Comparison of ENCODE assay signal across 8 cellular contexts in the genomic region with DNA sequence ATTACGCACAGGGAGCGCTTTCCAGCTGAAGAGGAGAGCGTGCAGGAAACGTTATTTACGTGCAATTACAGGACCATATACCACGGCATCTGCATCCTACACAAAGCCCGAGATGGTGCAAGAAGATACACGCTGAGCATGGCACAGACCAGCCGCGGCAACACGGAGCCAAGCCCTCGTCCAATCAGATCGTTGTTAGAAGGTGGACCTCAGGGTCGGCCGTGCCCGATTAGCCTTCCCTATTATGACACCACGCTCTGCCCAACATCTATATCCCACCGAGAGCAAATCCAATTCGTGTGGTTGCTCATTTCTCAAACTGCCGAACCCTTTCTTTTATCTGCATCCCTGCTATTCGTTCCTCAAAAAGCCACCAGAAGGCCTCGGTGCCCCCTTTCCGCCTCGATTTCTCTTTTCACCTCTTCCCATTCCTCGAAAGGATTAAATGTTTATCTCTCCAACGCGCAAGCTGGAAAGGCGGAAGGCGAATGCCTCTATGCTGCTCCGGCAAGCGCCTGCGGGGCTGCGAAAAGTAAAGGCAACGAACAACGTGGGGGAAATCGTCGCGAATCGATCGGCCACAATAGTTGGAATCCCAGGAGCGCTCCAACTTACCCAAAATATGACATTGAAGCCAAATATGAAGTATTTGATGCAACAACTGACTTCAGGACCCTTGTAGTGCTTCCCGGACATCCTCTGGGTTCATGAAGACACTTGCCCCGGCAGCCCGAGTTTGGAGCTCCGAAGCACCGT. TPM values are rescaled to one million over a fixed set of nuclear protein-coding genes. Genes with fewer than 3 reads are reported as not detected.
DNase-seq lines count a peak whose midpoint lies in the region; ATAC-seq and TF ChIP-seq lines count a peak whose summit lies in the region.

No MANE protein-coding gene starts in this region.

- no peak for TF ChIP-seq CTCF in A673 (conservative IDR thresholded peaks at IDR 0.05; ENCODE audit: low read depth, low read length)
- no peak for TF ChIP-seq CTCF in RWPE1 (conservative IDR thresholded peaks at IDR 0.05; ENCODE audit: low read depth)
- no peak for TF ChIP-seq CTCF in adrenal gland (IDR thresholded peaks at IDR 0.05)

- peak; percentile 1 for ATAC-seq in GM18868 (IDR thresholded peaks at IDR 0.05; ENCODE audit: unreplicated experiment)
- ATAC-seq in HG03442 (IDR thresholded peaks at IDR 0.05; ENCODE audit: unreplicated experiment) = peak; percentile 1
- ATAC-seq in left cardiac atrium = peak; percentile 28 to 60

- H3K4me3 ChIP-seq in A673 (ENCODE audit: low read depth, low read length, poor library complexity, severe bottlenecking) = peak overlapping the region; percentile 67
- peak overlapping the region; percentile 7 to 74 (median 24) for H3K4me3 ChIP-seq in adrenal gland

- H3K27ac ChIP-seq in A673 (ENCODE audit: low read depth, low read length, poor library complexity, severe bottlenecking) (peak overlapping the region; percentile 41), RWPE1 (peak overlapping the region; percentile 88), adrenal gland (peak overlapping the region in 1 of 5 donors; percentile 47)

- POLR2A ChIA-PET in A673 (lab: Charles Lee; ENCODE audit: low non-redundant PET) = no interaction called here
- POLR2A ChIA-PET in RWPE1 (lab: Yijun Ruan, JAX; ENCODE audit: low non-redundant PET) = no interaction called here

- intact Hi-C loops in A673 (cut with micrococcal nuclease; ENCODE audit: unreplicated experiment) = loop anchor here (5.0 kb wide), 3 partner anchors 170 to 270 kb away; a partner anchor contains a TSS
- intact Hi-C loops in adrenal gland (cut with DNase I) = no loop called here
- intact Hi-C loops in left cardiac atrium (cut with DNase I) = no loop called here
- intact Hi-C loops in posterior cingulate gyrus (cut with DNase I) = loop anchor here (2.0 to 5.0 kb wide), 5 partner anchors 90 to 395 kb away; a partner anchor contains a TSS

- no peaks in the 10 kb centered on the region for H3K4me1 ChIP-seq in A673 (ENCODE audit: insufficient read depth, low read length, poor library complexity, severe bottlenecking)
- peaks cover 5 to 22% of the 10 kb centered on the region in 2 donors for H3K4me1 ChIP-seq in adrenal gland (replicated peaks in 1 of 2)

- CTCF ChIA-PET in A673 (lab: Charles Lee) = interaction anchor here (1.0 kb wide), 1 partner anchor 190 kb away, joined by 4 read pairs; no protein-coding TSS in a partner anchor
- CTCF ChIA-PET in RWPE1 (lab: Yijun Ruan, JAX) = interaction anchor here (0.7 to 1.0 kb wide), 3 partner anchors 110 to 784 kb away, joined by 3 to 4 read pairs (median 3); no protein-coding TSS in a partner anchor

- BruUV-seq in A673 (replicated peaks; lab: Mats Ljungman, UMichigan) = TSS peak; percentile 25

- H3K36me3 ChIP-seq in A673 (ENCODE audit: insufficient read depth, low read length, poor library complexity, severe bottlenecking) (no peaks in the 10 kb centered on the region), adrenal gland (replicated peaks in 1 of 2) (no peaks in the 10 kb centered on the region)

- H3K9me3 ChIP-seq in A673 (ENCODE audit: low read depth, low read length, poor library complexity, severe bottlenecking) = no peaks in the 10 kb centered on the region
- H3K9me3 ChIP-seq in adrenal gland (replicated peaks in 1 of 3) = no peaks in the 10 kb centered on the region

- 1% methylated on average over 32 to 46 of the region's 46 CpGs for WGBS in adrenal gland, 4 donors

- H3K27me3 ChIP-seq in A673 (replicated peaks; ENCODE audit: insufficient read depth, low read depth, low read length, poor library complexity) = no peaks in the 10 kb centered on the region
- peaks cover 15% of the 10 kb centered on the region for H3K27me3 ChIP-seq in adrenal gland

- TF ChIP-seq POLR2A in adrenal gland (IDR thresholded peaks at IDR 0.05) = no peak

- DNase-seq in A673 (ENCODE audit: low spot score) (peak; percentile 52), RWPE1 (ENCODE audit: low spot score) (peak; percentile 85), adrenal gland (peak in 4 of 7 donors; percentile 9 to 61 (median 24)), left cardiac atrium (peak; percentile 33), posterior cingulate gyrus (peak; percentile 66 to 96 (median 76)), COLO829 (ENCODE audit: low spot score) (no peak)

RNA-seq across cellular contexts. Expression of a gene that starts 0.7 kb away (rescaled TPM):
- total RNA-seq in A673 (2021) (15.2 and 16.9 TPM in 2 replicates), adrenal gland (1 to 10 TPM; 1.9 to 3.9 (median 2.7) TPM), left cardiac atrium (1 to 10 TPM; 1.3 to 2.0 TPM)
- 1 to 10 TPM; 1.4 to 1.8 (median 1.5) TPM for polyA plus RNA-seq in adrenal gland

Comparison
In these comparisons a context has a peak if more than half of its experiments do, and no peak if none do; other contexts are left out.
1. intact Hi-C loops: an anchor here in A673 (5.0 kb wide) and posterior cingulate gyrus (2.0 to 5.0 kb wide); none called in adrenal gland and left cardiac atrium.